ENCODE assay signal across 8 cellular contexts in genomic region chr19:21482863-21483276, GRCh38. TPM values are rescaled to one million over a fixed set of nuclear protein-coding genes. Genes with fewer than 3 reads are reported as not detected.
A peak's percentile ranks its signal among the peaks of the same experiment; 100 is the strongest.
DNase-seq lines count a peak whose midpoint lies in the region; ATAC-seq and TF ChIP-seq lines count a peak whose summit lies in the region.

No MANE protein-coding gene starts in this region.

- H3K9me3 Mint-ChIP-seq in chondrocyte (ENCODE audit: low read depth) (peaks cover 7% of the 10 kb centered on the region), memory B cell (peaks cover 6% of the 10 kb centered on the region)

- H3K4me3 Mint-ChIP-seq in chondrocyte (ENCODE audit: unreplicated experiment) (no peak overlapping the region), memory B cell (no peak overlapping the region)

- H3K36me3 Mint-ChIP-seq in chondrocyte (ENCODE audit: low read depth) (peaks cover 2% of the 10 kb centered on the region), memory B cell (no peaks in the 10 kb centered on the region)

- DNase-seq in AG04449 (ENCODE audit: low read depth, low spot score), result no peak
- DNase-seq in HuH-7 (ENCODE audit: low spot score), result peak; percentile 29
- DNase-seq in activated CD4-positive, CD25-positive, alpha-beta regulatory T cell treated with anti-CD3 and anti-CD28 coated beads, Interleukin-2, amount 50 U/mL, for 72 hours, result peak; percentile 69
- no peak for DNase-seq in chondrocyte (ENCODE audit: low spot score)
- peak; percentile 48 to 51 for DNase-seq in memory B cell (ENCODE audit: low spot score in 2 of 2)
- DNase-seq in stimulated activated CD8-positive, alpha-beta memory T cell treated with anti-CD3 and anti-CD28 coated beads, Interleukin-7, amount 100 ng/mL, for 1 hour (ENCODE audit: low read depth in 2 of 2), result peak; percentile 19 to 57
- DNase-seq in SHP77 treated with DMSO at 0.1 percent for 48 hours (lab: John Stamatoyannopoulos, UW), result no peak

- POLR2A ChIA-PET in AG04449 (lab: Yijun Ruan, JAX), result no interaction called here

- CTCF ChIA-PET in AG04449 (lab: Yijun Ruan, JAX), result no interaction called here

- TF ChIP-seq CTCF in AG04449 (IDR thresholded peaks at IDR 0.05; ENCODE audit: insufficient read depth, low read length, missing control alignments) (peak; percentile 4), chondrocyte (IDR thresholded peaks at IDR 0.05) (peak; percentile 73)

- H3K4me3 ChIP-seq in AG04449 (ENCODE audit: low read depth, low read length), result no peak overlapping the region

- ATAC-seq in memory B cell (ENCODE audit: low read depth) (peak; percentile 86), GM21825 (IDR thresholded peaks at IDR 0.05; ENCODE audit: unreplicated experiment) (no peak)

- H3K27me3 Mint-ChIP-seq in chondrocyte (ENCODE audit: low read depth) (no peaks in the 10 kb centered on the region), memory B cell (no peaks in the 10 kb centered on the region)

- no peak overlapping the region for H3K27ac Mint-ChIP-seq in chondrocyte (ENCODE audit: unreplicated experiment)
- H3K27ac Mint-ChIP-seq in memory B cell, result no peak overlapping the region

- H3K4me1 Mint-ChIP-seq in chondrocyte (ENCODE audit: low read depth) (no peaks in the 10 kb centered on the region), memory B cell (peaks cover 3% of the 10 kb centered on the region)

RNA-seq across cellular contexts. Expression of gene ZNF429, which starts 22.5 kb away (rescaled TPM):
- total RNA-seq in chondrocyte, result 6.0 to 13.8 TPM (median 6.7 TPM) in 3 replicates

Comparison
In these comparisons a context has a peak if more than half of its experiments do, and no peak if none do; other contexts are left out.
1. DNase-seq: peak in HuH-7 (single experiment), activated CD4-positive, CD25-positive, alpha-beta regulatory T cell treated with anti-CD3 and anti-CD28 coated beads, Interleukin-2, amount 50 U/mL, for 72 hours (single experiment), memory B cell (2 of 2) and stimulated activated CD8-positive, alpha-beta memory T cell treated with anti-CD3 and anti-CD28 coated beads, Interleukin-7, amount 100 ng/mL, for 1 hour (2 of 2); none in AG04449 (single experiment), chondrocyte (single experiment) and SHP77 treated with DMSO at 0.1 percent for 48 hours (single experiment).